Comparison of ENCODE assay signal across 28 cellular contexts in the genomic region with DNA sequence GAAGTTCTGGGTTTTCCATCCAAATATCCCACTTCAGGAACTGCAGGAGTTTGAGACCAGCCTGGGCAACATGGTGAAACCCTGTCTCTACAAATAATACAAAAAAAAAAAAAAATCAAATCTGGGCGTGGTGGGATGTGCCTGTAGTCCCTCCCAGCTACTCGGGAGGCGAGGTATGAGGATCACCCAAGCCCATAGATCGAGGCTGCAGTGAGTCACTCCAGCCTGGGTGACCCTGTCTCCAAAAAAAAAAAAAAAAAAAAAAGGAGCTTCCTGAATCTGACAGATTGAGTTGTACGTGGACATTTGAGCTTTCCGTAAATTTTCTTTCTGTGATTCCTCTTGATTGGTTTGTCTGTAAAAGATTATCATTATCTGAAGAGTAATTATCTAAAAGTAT.
"Had no signal": no experiment of that assay in that cellular context is flagged by ENCODE, and none has a peak within 500 bp of the region (broad histone marks: within the 10 kb centered on the region; RNA-seq: fewer than 3 reads in every experiment).

No MANE protein-coding gene starts in this region.

- H3K27me3 Mint-ChIP-seq: stimulated activated memory B cell treated with anti-CD40 and anti-IgM and Interleukin-4, amounts not matched to agents 10 μg/mL and 1 μg/mL and 100 μg/mL, for 72 hours had no signal

- H3K4me1 ChIP-seq: colonic mucosa, sigmoid colon had no signal

- H3K9me3 Mint-ChIP-seq: immature natural killer cell, natural killer cell had no signal

- FAIRE-seq: keratinocyte, urothelium cell line had no signal

- H3K36me3 ChIP-seq: colonic mucosa, esophagus squamous epithelium, heart right ventricle, lower lobe of right lung, ovary, sigmoid colon, tibial artery, upper lobe of left lung had no signal

- H3K27ac Mint-ChIP-seq: immature natural killer cell; natural killer cell; stimulated activated memory B cell treated with anti-CD40 and anti-IgM and Interleukin-4, amounts not matched to agents 10 μg/mL and 1 μg/mL and 100 μg/mL, for 72 hours had no signal

- H3K27me3 ChIP-seq: colonic mucosa, esophagus squamous epithelium, heart right ventricle, ovary, sigmoid colon, testis, tibial artery, upper lobe of left lung had no signal

- H3K4me3 ChIP-seq: colonic mucosa, esophagus squamous epithelium, heart right ventricle, lower lobe of right lung, ovary, psoas muscle, sigmoid colon, testis, tibial artery, upper lobe of left lung had no signal

- H3K27ac ChIP-seq: colonic mucosa, esophagus squamous epithelium, heart right ventricle, lower lobe of right lung, ovary, psoas muscle, sigmoid colon, testis, tibial artery, upper lobe of left lung had no signal

- DNase-seq: colonic mucosa; dermis blood vessel endothelial cell; effector memory CD4-positive, alpha-beta T cell; erythroblast; esophagus squamous epithelium; foreskin melanocyte; glutamatergic neuron; heart right ventricle; hippocampal formation; immature natural killer cell; left ventricle myocardium superior; lower lobe of right lung; natural killer cell; occipital lobe; ovary; posterior cingulate gyrus; psoas muscle; right cardiac atrium; sigmoid colon; stimulated activated CD4-positive, alpha-beta T cell treated with anti-CD3 and anti-CD28 coated beads, Interleukin-4, amount 100 ng/mL, for 4 hours; stimulated activated naive CD8-positive, alpha-beta T cell treated with anti-CD3 and anti-CD28 coated beads, Interleukin-15, Interleukin-2, amounts not matched to agents 100 U/mL and 50 U/mL, for 24 hours; substantia nigra; testis; tibial artery; upper lobe of left lung had no signal

- H3K9me3 ChIP-seq: colonic mucosa, esophagus squamous epithelium, heart right ventricle, lower lobe of right lung, ovary, psoas muscle, sigmoid colon, testis, tibial artery, upper lobe of left lung had no signal

- H3K4me1 Mint-ChIP-seq: stimulated activated memory B cell treated with anti-CD40 and anti-IgM and Interleukin-4, amounts not matched to agents 10 μg/mL and 1 μg/mL and 100 μg/mL, for 72 hours had no signal

- H3K4me3 Mint-ChIP-seq: immature natural killer cell; natural killer cell; stimulated activated memory B cell treated with anti-CD40 and anti-IgM and Interleukin-4, amounts not matched to agents 10 μg/mL and 1 μg/mL and 100 μg/mL, for 72 hours had no signal

- H3K36me3 Mint-ChIP-seq: immature natural killer cell, natural killer cell had no signal
